14 cellular contexts compared by ENCODE assay signal in the genomic region with DNA sequence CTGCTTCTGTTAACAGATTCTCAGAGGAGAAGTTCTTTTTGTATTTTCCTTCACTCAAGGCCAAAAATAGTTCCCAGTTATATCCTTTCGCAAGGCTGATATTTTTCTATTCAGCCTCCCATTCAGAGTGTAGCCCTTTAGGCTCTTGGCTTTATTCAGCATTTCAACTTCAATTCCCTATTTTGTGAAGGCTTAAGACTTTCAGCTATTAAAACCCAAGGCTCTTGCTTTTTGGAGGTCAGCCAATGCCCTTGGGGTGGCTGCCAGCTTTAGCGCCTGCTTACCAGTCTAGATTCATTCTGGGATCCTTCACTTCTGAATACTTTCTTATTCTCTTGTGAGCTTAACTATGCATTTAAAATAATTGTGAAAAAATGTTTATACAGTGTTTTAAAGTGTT. TPM values are rescaled to one million over a fixed set of nuclear protein-coding genes. Genes with fewer than 3 reads are reported as not detected.
A peak's percentile ranks its signal among the peaks of the same experiment; 100 is the strongest.
DNase-seq lines count a peak whose midpoint lies in the region; ATAC-seq and TF ChIP-seq lines count a peak whose summit lies in the region.
"Had no signal": no experiment of that assay in that cellular context is flagged by ENCODE, and none has a peak within 500 bp of the region (broad histone marks: within the 10 kb centered on the region; RNA-seq: fewer than 3 reads in every experiment).

No MANE protein-coding gene starts in this region.

- DNase-seq in NCI-H1092 (lab: John Stamatoyannopoulos, UW) (peak; percentile 4), cerebellar cortex (ENCODE audit: low spot score) (peak; percentile 21), iris pigment epithelial cell (ENCODE audit: low read depth) (peak; percentile 4), substantia nigra (lab: John Stamatoyannopoulos, UW) (peak in 39 of 49 donors; percentile 2 to 78 (median 45)), lower leg skin (ENCODE audit: low spot score in 2 of 2) (no peak), GM13976 (ENCODE audit: low spot score) (no peak), T-cell (no peak)
- DNase-seq: activated CD4-positive, alpha-beta T cell treated with anti-CD3 and anti-CD28 coated beads for 36 hours; activated naive CD4-positive, alpha-beta T cell treated with Interleukin-2 at 50 U/mL for 16 hours; NCI-H2171 treated with DMSO at 0.1 percent for 48 hours; retina; SIG-M5 had no signal

- no peaks in the 10 kb centered on the region for H3K27me3 Mint-ChIP-seq in T-cell
- H3K27me3 Mint-ChIP-seq: activated CD4-positive, alpha-beta T cell treated with anti-CD3 and anti-CD28 coated beads for 36 hours had no signal

- TF ChIP-seq POLR2A in lower leg skin (IDR thresholded peaks at IDR 0.05), result no peak

- 31 to 34% methylated on average over 2 of the region's 2 CpGs for WGBS in lower leg skin, 2 donors

- POLR2A ChIA-PET in T-cell (lab: Charles Lee), result no interaction called here

- H3K4me3 ChIP-seq in lower leg skin (ENCODE audit: low read depth, poor library complexity, severe bottlenecking), result no peak overlapping the region
- H3K4me3 ChIP-seq: GM12878 had no signal

- TF ChIP-seq CTCF in lower leg skin (IDR thresholded peaks at IDR 0.05) (no peak), GM13976 (IDR thresholded peaks at IDR 0.05; ENCODE audit: borderline replicate concordance, control extremely low read depth, extremely low read depth, insufficient read depth, missing control alignments) (no peak)

- peaks cover 0 to 2% (median under 1%) of the 10 kb centered on the region in 3 donors for H3K4me1 Mint-ChIP-seq in T-cell

- intact Hi-C loops in lower leg skin (cut with DNase I; ENCODE audit: low total_unique reads), result no loop called here

- peaks cover 4 to 20% (median 10%) of the 10 kb centered on the region in 3 donors for H3K9me3 Mint-ChIP-seq in T-cell

- no peaks in the 10 kb centered on the region for H3K36me3 Mint-ChIP-seq in T-cell

- no peak overlapping the region for H3K4me3 Mint-ChIP-seq in T-cell
- H3K4me3 Mint-ChIP-seq: activated CD4-positive, alpha-beta T cell treated with anti-CD3 and anti-CD28 coated beads for 36 hours had no signal

- H3K27ac ChIP-seq in substantia nigra (ENCODE audit: low read depth, low read length, poor library complexity, severe bottlenecking), result no peak overlapping the region

- no peak overlapping the region for H3K27ac Mint-ChIP-seq in T-cell
- H3K27ac Mint-ChIP-seq: activated CD4-positive, alpha-beta T cell treated with anti-CD3 and anti-CD28 coated beads for 36 hours had no signal

- CTCF ChIA-PET in T-cell (lab: Charles Lee), result no interaction called here

- in situ Hi-C loops in GM13976 (cut with MboI; ENCODE audit: low sequenced_read_pairs, unreplicated experiment), result no loop called here

- no peak for ATAC-seq in T-cell (replicated peaks in 1 of 4)
- ATAC-seq in HG02840 (IDR thresholded peaks at IDR 0.05; ENCODE audit: low FRiP score, unreplicated experiment), result no peak
- ATAC-seq: activated CD4-positive, alpha-beta T cell treated with anti-CD3 and anti-CD28 coated beads for 36 hours; GM12878 had no signal

RNA-seq across cellular contexts. Expression of a gene that starts 57.3 kb away (rescaled TPM):
- total RNA-seq in lower leg skin (10 to 100 TPM in 3 of 4 donors, 1 to 10 TPM in 1; 8.4 to 14.9 (median 12.6) TPM), T-cell (1 to 10 TPM in 4 of 5 donors, under 1 TPM in 1; 0.59 to 3.6 (median 1.8) TPM)

Comparison
In these comparisons a context has a peak if more than half of its experiments do, and no peak if none do; other contexts are left out.
1. DNase-seq: peak in NCI-H1092 (single experiment), cerebellar cortex (single experiment), iris pigment epithelial cell (single experiment) and substantia nigra (39 of 49); none in lower leg skin (0 of 2), GM13976 (single experiment) and T-cell (0 of 34).